In the genomic region with DNA sequence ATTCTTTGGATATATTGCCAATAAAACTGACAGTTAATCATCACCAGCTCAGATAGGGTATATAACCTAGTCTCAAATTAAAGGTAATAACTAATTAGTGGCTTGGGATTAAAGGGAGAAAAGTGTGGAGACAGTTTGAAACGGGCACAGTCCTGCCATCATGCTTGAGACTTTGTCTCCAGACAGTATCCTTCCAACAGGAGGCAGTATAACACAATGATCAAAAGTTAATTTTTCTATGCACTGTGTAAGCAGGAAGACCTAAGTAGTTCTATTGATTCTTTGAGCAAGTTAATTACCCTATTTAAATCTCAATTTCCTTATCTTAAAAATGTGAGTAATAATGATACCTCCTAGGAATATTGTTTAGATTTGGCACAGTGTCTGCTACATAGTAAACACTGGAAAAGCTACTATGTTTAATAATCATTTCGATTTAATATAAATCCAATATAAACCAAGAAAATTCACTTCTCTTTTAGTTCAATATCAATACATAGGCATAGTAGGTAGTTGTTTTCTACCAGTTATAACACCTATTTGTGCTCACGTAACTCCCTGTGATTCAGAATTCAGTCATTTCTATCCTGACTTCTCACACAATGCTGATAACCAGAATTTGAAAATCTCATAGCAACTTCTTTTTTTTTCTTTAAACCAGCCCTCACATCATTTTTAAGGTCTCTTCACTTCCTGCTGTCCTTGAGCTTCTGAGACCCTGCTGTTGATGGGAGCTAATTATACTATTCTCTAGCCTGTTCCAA, we compare ENCODE assay signal across 8 cellular contexts. TPM values are rescaled to one million over a fixed set of nuclear protein-coding genes. Genes with fewer than 3 reads are reported as not detected.
DNase-seq lines count a peak whose midpoint lies in the region; ATAC-seq and TF ChIP-seq lines count a peak whose summit lies in the region.

No MANE protein-coding gene starts in this region.

- peaks cover 53% of the 10 kb centered on the region for H3K4me1 Mint-ChIP-seq in activated T-helper 17 cell treated with anti-CD3 and anti-CD28 coated beads, Interleukin-2, amount 50 U/mL, for 72 hours
- H3K4me1 Mint-ChIP-seq in stimulated activated memory B cell treated with anti-CD40 and anti-IgM and Interleukin-4, amounts not matched to agents 10 μg/mL and 1 μg/mL and 100 μg/mL, for 72 hours, result peaks cover 26% of the 10 kb centered on the region

- POLR2A ChIA-PET in HEK293 (lab: Yijun Ruan, JAX), result no interaction called here

- H3K4me3 Mint-ChIP-seq in activated T-helper 17 cell treated with anti-CD3 and anti-CD28 coated beads, Interleukin-2, amount 50 U/mL, for 72 hours, result peak overlapping the region; percentile 72
- H3K4me3 Mint-ChIP-seq in stimulated activated memory B cell treated with anti-CD40 and anti-IgM and Interleukin-4, amounts not matched to agents 10 μg/mL and 1 μg/mL and 100 μg/mL, for 72 hours, result no peak overlapping the region

- H3K9me3 Mint-ChIP-seq in activated T-helper 17 cell treated with anti-CD3 and anti-CD28 coated beads, Interleukin-2, amount 50 U/mL, for 72 hours, result no peaks in the 10 kb centered on the region
- no peaks in the 10 kb centered on the region for H3K9me3 Mint-ChIP-seq in stimulated activated memory B cell treated with anti-CD40 and anti-IgM and Interleukin-4, amounts not matched to agents 10 μg/mL and 1 μg/mL and 100 μg/mL, for 72 hours

- no peaks in the 10 kb centered on the region for H3K27me3 Mint-ChIP-seq in activated T-helper 17 cell treated with anti-CD3 and anti-CD28 coated beads, Interleukin-2, amount 50 U/mL, for 72 hours
- no peaks in the 10 kb centered on the region for H3K27me3 Mint-ChIP-seq in stimulated activated memory B cell treated with anti-CD40 and anti-IgM and Interleukin-4, amounts not matched to agents 10 μg/mL and 1 μg/mL and 100 μg/mL, for 72 hours

- peak overlapping the region; percentile 90 for H3K27ac Mint-ChIP-seq in activated T-helper 17 cell treated with anti-CD3 and anti-CD28 coated beads, Interleukin-2, amount 50 U/mL, for 72 hours
- H3K27ac Mint-ChIP-seq in stimulated activated memory B cell treated with anti-CD40 and anti-IgM and Interleukin-4, amounts not matched to agents 10 μg/mL and 1 μg/mL and 100 μg/mL, for 72 hours, result peak overlapping the region; percentile 24

- peaks cover 28% of the 10 kb centered on the region for H3K36me3 Mint-ChIP-seq in activated T-helper 17 cell treated with anti-CD3 and anti-CD28 coated beads, Interleukin-2, amount 50 U/mL, for 72 hours (ENCODE audit: low read depth)
- H3K36me3 Mint-ChIP-seq in stimulated activated memory B cell treated with anti-CD40 and anti-IgM and Interleukin-4, amounts not matched to agents 10 μg/mL and 1 μg/mL and 100 μg/mL, for 72 hours, result no peaks in the 10 kb centered on the region

- H3K36me3 ChIP-seq in HEK293 (ENCODE audit: control insufficient read depth in 2 of 2, insufficient read depth in 1 of 2, low read length in 2 of 2), result peaks cover 0 to 2% of the 10 kb centered on the region in 2 experiments; a peak in 2 of 3 replicates

- H3K27ac ChIP-seq in HEK293 (ENCODE audit: extremely low read depth, low read depth, low read length), result no peak overlapping the region

- ATAC-seq in activated T-helper 17 cell treated with anti-CD3 and anti-CD28 coated beads, Interleukin-2, amount 50 U/mL, for 72 hours (replicated peaks), result peak; percentile 62
- ATAC-seq in left cardiac atrium, result peak; percentile 76 to 78
- peak; percentile 64 for ATAC-seq in stimulated activated memory B cell treated with anti-CD40 and anti-IgM and Interleukin-4, amounts not matched to agents 10 μg/mL and 1 μg/mL and 100 μg/mL, for 72 hours

- TF ChIP-seq CTCF in HEK293 (tag by site-specific recombination; IDR thresholded peaks at IDR 0.05), result no peak

- intact Hi-C loops in left cardiac atrium (cut with DNase I), result loop anchor here (2.0 to 5.0 kb wide), 2 partner anchors 56 to 58 kb away; a partner anchor contains a TSS

- CTCF ChIA-PET in HEK293 (lab: Yijun Ruan, JAX), result interaction anchor here (0.5 to 2.2 kb wide), 28 partner anchors 9 to 1490 kb away, joined by 3 to 14 read pairs (median 4); a partner anchor contains a TSS

- H3K4me3 ChIP-seq in HEK293 (ENCODE audit: low read depth, low read length), result no peak overlapping the region

- H3K9me3 ChIP-seq in HEK293 (ENCODE audit: control insufficient read depth, insufficient read depth, low read depth, low read length), result no peaks in the 10 kb centered on the region

- H3K4me1 ChIP-seq in HEK293 (ENCODE audit: control insufficient read depth, insufficient read depth, low read length), result peaks cover 2% of the 10 kb centered on the region

- peak; percentile 1 for DNase-seq in stimulated activated CD4-positive, alpha-beta T cell treated with anti-CD3 and anti-CD28 coated beads, Interleukin-2, amount 100 ng/mL, for 4 hours (ENCODE audit: low read depth)
- no peak for DNase-seq in stimulated activated CD4-positive, alpha-beta T cell treated with anti-CD3 and anti-CD28 coated beads, Interleukin-2, amount 100 ng/mL, for 48 hours
- peak; percentile 29 for DNase-seq in NCI-H1105 (lab: John Stamatoyannopoulos, UW)
- no peak for DNase-seq in left cardiac atrium
- DNase-seq in activated gamma-delta T cell treated with Interleukin-2 at 50 U/mL for 16 hours, result no peak

TF ChIP-seq in HEK293, 187 proteins besides CTCF, POLR2A, EP300 and RAD21:
- peak; percentile 60 for TF ChIP-seq ZNF654 (tag by site-specific recombination; IDR thresholded peaks at IDR 0.05; ENCODE audit: low read depth)
- TF ChIP-seq, protein P1, sequence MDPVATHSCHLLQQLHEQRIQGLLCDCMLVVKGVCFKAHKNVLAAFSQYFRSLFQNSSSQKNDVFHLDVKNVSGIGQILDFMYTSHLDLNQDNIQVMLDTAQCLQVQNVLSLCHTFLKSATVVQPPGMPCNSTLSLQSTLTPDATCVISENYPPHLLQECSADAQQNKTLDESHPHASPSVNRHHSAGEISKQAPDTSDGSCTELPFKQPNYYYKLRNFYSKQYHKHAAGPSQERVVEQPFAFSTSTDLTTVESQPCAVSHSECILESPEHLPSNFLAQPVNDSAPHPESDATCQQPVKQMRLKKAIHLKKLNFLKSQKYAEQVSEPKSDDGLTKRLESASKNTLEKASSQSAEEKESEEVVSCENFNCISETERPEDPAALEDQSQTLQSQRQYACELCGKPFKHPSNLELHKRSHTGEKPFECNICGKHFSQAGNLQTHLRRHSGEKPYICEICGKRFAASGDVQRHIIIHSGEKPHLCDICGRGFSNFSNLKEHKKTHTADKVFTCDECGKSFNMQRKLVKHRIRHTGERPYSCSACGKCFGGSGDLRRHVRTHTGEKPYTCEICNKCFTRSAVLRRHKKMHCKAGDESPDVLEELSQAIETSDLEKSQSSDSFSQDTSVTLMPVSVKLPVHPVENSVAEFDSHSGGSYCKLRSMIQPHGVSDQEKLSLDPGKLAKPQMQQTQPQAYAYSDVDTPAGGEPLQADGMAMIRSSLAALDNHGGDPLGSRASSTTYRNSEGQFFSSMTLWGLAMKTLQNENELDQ (tag by site-specific recombination; IDR thresholded peaks at IDR 0.05; ENCODE audit: low read depth), result no peak

RNA-seq across cellular contexts. Expression of a gene that starts 53.7 kb away (rescaled TPM):
- total RNA-seq in activated T-helper 17 cell treated with anti-CD3 and anti-CD28 coated beads, Interleukin-2, amount 50 U/mL, for 72 hours, result 10 to 100 TPM; 15.1 to 16.7 TPM
- total RNA-seq in left cardiac atrium, result 1 to 10 TPM; 4.2 to 4.3 TPM

RNA-seq across cellular contexts. Expression of a gene that starts 54.9 kb away (rescaled TPM):
- total RNA-seq in activated T-helper 17 cell treated with anti-CD3 and anti-CD28 coated beads, Interleukin-2, amount 50 U/mL, for 72 hours, result 10 to 100 TPM; 47.5 to 54.3 TPM
- 10 to 100 TPM in 1 of 2 donors, 1 to 10 TPM in 1; 8.0 to 10.8 TPM for total RNA-seq in left cardiac atrium

Comparison
In these comparisons a context has a peak if more than half of its experiments do, and no peak if none do; other contexts are left out.
1. DNase-seq: peak in stimulated activated CD4-positive, alpha-beta T cell treated with anti-CD3 and anti-CD28 coated beads, Interleukin-2, amount 100 ng/mL, for 4 hours (single experiment) and NCI-H1105 (single experiment); none in stimulated activated CD4-positive, alpha-beta T cell treated with anti-CD3 and anti-CD28 coated beads, Interleukin-2, amount 100 ng/mL, for 48 hours (0 of 2), left cardiac atrium (single experiment) and activated gamma-delta T cell treated with Interleukin-2 at 50 U/mL for 16 hours (single experiment).
2. RNA of a gene that starts 54.9 kb away (total RNA-seq): 47.5 to 54.3 TPM in activated T-helper 17 cell treated with anti-CD3 and anti-CD28 coated beads, Interleukin-2, amount 50 U/mL, for 72 hours; 8.0 to 10.8 TPM in left cardiac atrium; every median in the first group is over 4 times any median in the second.
3. Peak in every context shown above with its lines, with median percentiles within 50 percentile points of each other: ATAC-seq.